ENCODE assay signal across 12 cellular contexts in the genomic region with DNA sequence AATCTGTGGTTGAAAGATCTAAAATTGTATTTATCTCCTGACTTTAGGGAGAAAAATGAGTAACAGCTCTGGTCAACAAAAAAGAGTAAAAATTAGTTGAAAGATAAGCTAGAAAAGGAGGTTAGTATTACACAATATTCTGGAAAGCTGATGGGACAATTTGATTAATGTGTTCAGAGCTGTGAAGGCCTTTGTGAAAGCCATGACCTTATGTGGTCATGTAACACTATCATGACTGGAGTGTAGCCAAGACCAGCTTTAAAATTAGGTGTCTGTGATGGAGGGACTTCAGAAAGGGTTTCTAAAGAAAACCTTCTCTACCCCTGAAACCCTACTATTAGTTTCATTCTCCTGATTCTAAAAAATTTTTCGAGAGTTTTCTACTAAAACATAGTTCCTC.
DNase-seq lines count a peak whose midpoint lies in the region; ATAC-seq, FAIRE-seq and TF ChIP-seq lines count a peak whose summit lies in the region.
"Had no signal": no experiment of that assay in that cellular context is flagged by ENCODE, and none has a peak within 500 bp of the region (broad histone marks: within the 10 kb centered on the region; RNA-seq: fewer than 3 reads in every experiment).

No MANE protein-coding gene starts in this region.

- H3K36me3 ChIP-seq in OCI-LY3 (replicated peaks; ENCODE audit: low read depth, low read length) (no peaks in the 10 kb centered on the region), neural progenitor cell (no peaks in the 10 kb centered on the region), small intestine (ENCODE audit: control insufficient read depth in 2 of 2, insufficient read depth in 2 of 2, low read length in 2 of 2) (no peaks in the 10 kb centered on the region)

- H3K9me3 ChIP-seq in OCI-LY3 (ENCODE audit: insufficient read depth, low read length) = no peaks in the 10 kb centered on the region
- H3K9me3 ChIP-seq in neural progenitor cell (ENCODE audit: low read depth) = no peaks in the 10 kb centered on the region
- H3K9me3 ChIP-seq in small intestine (ENCODE audit: control insufficient read depth, low read depth) = no peaks in the 10 kb centered on the region

- intact Hi-C loops in activated CD4-positive, alpha-beta memory T cell treated with anti-CD3 and anti-CD28 coated beads for 36 hours (cut with micrococcal nuclease) = no loop called here

- TF ChIP-seq CTCF in OCI-LY3 (IDR thresholded peaks at IDR 0.05; ENCODE audit: low read depth, low read length) (no peak), neural progenitor cell (IDR thresholded peaks at IDR 0.05) (no peak)

- DNase-seq in COLO829 (ENCODE audit: low spot score) (peak; percentile 23), GM19240 (ENCODE audit: insufficient read length, low spot score) (peak; percentile 18), neural progenitor cell (ENCODE audit: low spot score) (no peak), small intestine (no peak)
- DNase-seq in activated CD4-positive, alpha-beta memory T cell treated with anti-CD3 and anti-CD28 coated beads for 36 hours = no peak
- no peak for DNase-seq in activated CD4-positive, alpha-beta T cell treated with anti-CD3 and anti-CD28 coated beads, Interleukin-2, amount 10 ng/mL, durations not matched to agents 7 days and 5 days
- DNase-seq: activated CD4-positive, alpha-beta T cell treated with anti-CD3 and anti-CD28 coated beads for 36 hours; CD8-positive, alpha-beta memory T cell; effector CD4-positive, alpha-beta T cell; naive B cell had no signal

- H4K20me1 ChIP-seq in OCI-LY3 (ENCODE audit: insufficient read depth, low read length) (no peaks in the 10 kb centered on the region), neural progenitor cell (ENCODE audit: low read depth) (no peaks in the 10 kb centered on the region)

- POLR2A ChIA-PET in activated CD4-positive, alpha-beta memory T cell treated with anti-CD3 and anti-CD28 coated beads for 36 hours (lab: Charles Lee) = interaction anchor here (0.6 kb wide), 1 partner anchor 28 kb away, joined by 3 read pairs; no protein-coding TSS in a partner anchor
- POLR2A ChIA-PET in activated CD4-positive, alpha-beta T cell treated with anti-CD3 and anti-CD28 coated beads, Interleukin-2, amount 10 ng/mL, durations not matched to agents 7 days and 5 days (lab: Charles Lee) = no interaction called here

- no peaks in the 10 kb centered on the region for H3K9me3 Mint-ChIP-seq in neural progenitor cell
- H3K9me3 Mint-ChIP-seq in activated CD4-positive, alpha-beta memory T cell treated with anti-CD3 and anti-CD28 coated beads for 36 hours = no peaks in the 10 kb centered on the region
- H3K9me3 Mint-ChIP-seq in activated CD4-positive, alpha-beta T cell treated with anti-CD3 and anti-CD28 coated beads, Interleukin-2, amount 10 ng/mL, durations not matched to agents 7 days and 5 days = peaks cover 10% of the 10 kb centered on the region
- H3K9me3 Mint-ChIP-seq: CD8-positive, alpha-beta memory T cell had no signal

- no peak for FAIRE-seq in small intestine (lab: Jason Lieb, UNC)

- H3K4me3 ChIP-seq in OCI-LY3 (ENCODE audit: low read length) (no peak overlapping the region), neural progenitor cell (no peak overlapping the region), small intestine (ENCODE audit: low read depth in 1 of 2, low read length in 2 of 2) (no peak overlapping the region)

- H3K4me2 ChIP-seq in OCI-LY3 (ENCODE audit: low read length) = peak overlapping the region; percentile 10
- H3K4me2 ChIP-seq in neural progenitor cell = no peak overlapping the region

- H3K4me1 ChIP-seq in OCI-LY3 (ENCODE audit: low read length) = peaks cover 48% of the 10 kb centered on the region
- no peaks in the 10 kb centered on the region for H3K4me1 ChIP-seq in neural progenitor cell
- no peaks in the 10 kb centered on the region for H3K4me1 ChIP-seq in small intestine (ENCODE audit: control insufficient read depth in 2 of 2, insufficient read depth in 1 of 2, low read depth in 1 of 2, low read length in 1 of 2)

- H3K9ac ChIP-seq in OCI-LY3 (ENCODE audit: low read length) = peak overlapping the region; percentile 15; the same call in 1 of the 2 replicates
- no peak overlapping the region for H3K9ac ChIP-seq in neural progenitor cell

- H3F3A ChIP-seq in neural progenitor cell (ENCODE audit: low read depth) = no peaks in the 10 kb centered on the region

- peaks cover 9% of the 10 kb centered on the region; the same call in 1 of the 2 replicates for H3K27me3 ChIP-seq in OCI-LY3 (ENCODE audit: low read depth, low read length)
- no peaks in the 10 kb centered on the region for H3K27me3 ChIP-seq in neural progenitor cell
- no peaks in the 10 kb centered on the region for H3K27me3 ChIP-seq in small intestine (ENCODE audit: control insufficient read depth in 2 of 2, insufficient read depth in 2 of 2, low read length in 2 of 2)

- H3K4me3 Mint-ChIP-seq in neural progenitor cell = no peak overlapping the region
- no peak overlapping the region for H3K4me3 Mint-ChIP-seq in activated CD4-positive, alpha-beta memory T cell treated with anti-CD3 and anti-CD28 coated beads for 36 hours
- no peak overlapping the region for H3K4me3 Mint-ChIP-seq in activated CD4-positive, alpha-beta T cell treated with anti-CD3 and anti-CD28 coated beads, Interleukin-2, amount 10 ng/mL, durations not matched to agents 7 days and 5 days
- H3K4me3 Mint-ChIP-seq: activated CD4-positive, alpha-beta T cell treated with anti-CD3 and anti-CD28 coated beads for 36 hours; CD8-positive, alpha-beta memory T cell; naive B cell had no signal

- ATAC-seq in HG03039 (IDR thresholded peaks at IDR 0.05; ENCODE audit: unreplicated experiment) = peak; percentile 71
- ATAC-seq: activated CD4-positive, alpha-beta T cell treated with anti-CD3 and anti-CD28 coated beads for 36 hours had no signal

- no peaks in the 10 kb centered on the region for H3K27me3 Mint-ChIP-seq in neural progenitor cell (ENCODE audit: insufficient read depth, low read depth)
- H3K27me3 Mint-ChIP-seq in activated CD4-positive, alpha-beta memory T cell treated with anti-CD3 and anti-CD28 coated beads for 36 hours = peaks cover 2% of the 10 kb centered on the region
- peaks cover 15% of the 10 kb centered on the region for H3K27me3 Mint-ChIP-seq in activated CD4-positive, alpha-beta T cell treated with anti-CD3 and anti-CD28 coated beads, Interleukin-2, amount 10 ng/mL, durations not matched to agents 7 days and 5 days
- H3K27me3 Mint-ChIP-seq: activated CD4-positive, alpha-beta T cell treated with anti-CD3 and anti-CD28 coated beads for 36 hours; naive B cell had no signal

- CTCF ChIA-PET in activated CD4-positive, alpha-beta memory T cell treated with anti-CD3 and anti-CD28 coated beads for 36 hours (lab: Charles Lee) = no interaction called here
- CTCF ChIA-PET in activated CD4-positive, alpha-beta T cell treated with anti-CD3 and anti-CD28 coated beads, Interleukin-2, amount 10 ng/mL, durations not matched to agents 7 days and 5 days (lab: Charles Lee) = no interaction called here

- no peak overlapping the region for H3K27ac Mint-ChIP-seq in neural progenitor cell
- no peak overlapping the region for H3K27ac Mint-ChIP-seq in activated CD4-positive, alpha-beta memory T cell treated with anti-CD3 and anti-CD28 coated beads for 36 hours
- no peak overlapping the region for H3K27ac Mint-ChIP-seq in activated CD4-positive, alpha-beta T cell treated with anti-CD3 and anti-CD28 coated beads, Interleukin-2, amount 10 ng/mL, durations not matched to agents 7 days and 5 days
- H3K27ac Mint-ChIP-seq: activated CD4-positive, alpha-beta T cell treated with anti-CD3 and anti-CD28 coated beads for 36 hours; CD8-positive, alpha-beta memory T cell had no signal

- 0 out of 2 replicates have a peak overlapping the region, but pooled peaks have one; percentile 13 for H2AFZ ChIP-seq in OCI-LY3 (ENCODE audit: low read depth, low read length)
- H2AFZ ChIP-seq in neural progenitor cell (replicated peaks) = no peak overlapping the region

- H3K27ac ChIP-seq in OCI-LY3 (ENCODE audit: low read length) (peak overlapping the region; percentile 74), neural progenitor cell (no peak overlapping the region), small intestine (ENCODE audit: low read depth in 1 of 2, low read length in 1 of 2) (no peak overlapping the region)

- H3K4me1 Mint-ChIP-seq in neural progenitor cell = peaks cover 4% of the 10 kb centered on the region
- H3K4me1 Mint-ChIP-seq in activated CD4-positive, alpha-beta memory T cell treated with anti-CD3 and anti-CD28 coated beads for 36 hours (ENCODE audit: low read depth) = no peaks in the 10 kb centered on the region
- H3K4me1 Mint-ChIP-seq in activated CD4-positive, alpha-beta T cell treated with anti-CD3 and anti-CD28 coated beads, Interleukin-2, amount 10 ng/mL, durations not matched to agents 7 days and 5 days = peaks cover 1% of the 10 kb centered on the region

- H3K79me2 ChIP-seq in OCI-LY3 (ENCODE audit: low read length) (no peaks in the 10 kb centered on the region), neural progenitor cell (ENCODE audit: low read depth) (no peaks in the 10 kb centered on the region)

- 75 to 94% (median 83%) methylated on average over 1 of the region's 1 CpG for WGBS in small intestine, 3 donors

- H3K36me3 Mint-ChIP-seq in neural progenitor cell = no peaks in the 10 kb centered on the region
- no peaks in the 10 kb centered on the region for H3K36me3 Mint-ChIP-seq in activated CD4-positive, alpha-beta memory T cell treated with anti-CD3 and anti-CD28 coated beads for 36 hours
- peaks cover 2% of the 10 kb centered on the region for H3K36me3 Mint-ChIP-seq in activated CD4-positive, alpha-beta T cell treated with anti-CD3 and anti-CD28 coated beads, Interleukin-2, amount 10 ng/mL, durations not matched to agents 7 days and 5 days (ENCODE audit: low read depth)
- H3K36me3 Mint-ChIP-seq: CD8-positive, alpha-beta memory T cell; naive B cell had no signal

Comparison
In these comparisons a context has a peak if more than half of its experiments do, and no peak if none do; other contexts are left out.
1. DNase-seq: peak in COLO829 (single experiment) and GM19240 (single experiment); none in neural progenitor cell (single experiment), activated CD4-positive, alpha-beta memory T cell treated with anti-CD3 and anti-CD28 coated beads for 36 hours (single experiment), small intestine (single experiment) and activated CD4-positive, alpha-beta T cell treated with anti-CD3 and anti-CD28 coated beads, Interleukin-2, amount 10 ng/mL, durations not matched to agents 7 days and 5 days (single experiment).